ENCODE assay signal across 14 cellular contexts in the genomic region with DNA sequence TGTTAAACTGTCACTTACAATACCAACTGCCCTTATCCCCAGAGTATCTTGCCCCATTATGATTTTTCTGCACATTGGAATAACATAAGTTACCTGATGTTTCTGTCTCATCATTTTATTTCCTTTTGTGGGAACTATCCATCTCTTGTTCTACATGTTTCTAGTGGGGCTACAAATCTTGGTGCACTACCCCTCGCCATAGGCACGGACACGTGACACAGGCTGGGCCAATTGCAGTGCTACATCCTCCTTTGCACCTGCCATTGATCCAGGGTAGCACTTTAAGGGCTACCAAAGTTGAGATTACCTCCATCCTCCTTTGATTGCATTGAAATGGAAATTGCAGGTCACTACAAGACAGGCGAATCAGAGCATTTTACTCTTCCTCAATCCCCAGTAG.
DNase-seq lines count a peak whose midpoint lies in the region; ATAC-seq, FAIRE-seq and TF ChIP-seq lines count a peak whose summit lies in the region.
"Had no signal": no experiment of that assay in that cellular context is flagged by ENCODE, and none has a peak within 500 bp of the region (broad histone marks: within the 10 kb centered on the region; RNA-seq: fewer than 3 reads in every experiment).

No MANE protein-coding gene starts in this region.

- H3K4me1 ChIP-seq in MM.1S (ENCODE audit: low read length) = no peaks in the 10 kb centered on the region

- H3K4me2 ChIP-seq in MM.1S (ENCODE audit: low read depth, low read length) = peak overlapping the region; percentile 31
- no peak overlapping the region for H3K4me2 ChIP-seq in SU-DHL-6 (ENCODE audit: low read depth, low read length, poor library complexity, severe bottlenecking)

- H3K36me3 ChIP-seq in MM.1S (replicated peaks; ENCODE audit: insufficient read depth, low read length) = no peaks in the 10 kb centered on the region
- H3K36me3 ChIP-seq in SU-DHL-6 (ENCODE audit: low read length) = no peaks in the 10 kb centered on the region
- H3K36me3 ChIP-seq: brain microvascular endothelial cell had no signal

- peak; percentile 12 for DNase-seq in stimulated activated CD4-positive, alpha-beta T cell treated with anti-CD3 and anti-CD28 coated beads, Interleukin-4, amount 100 ng/mL, for 24 hours
- DNase-seq in stimulated activated CD4-positive, alpha-beta T cell treated with anti-CD3 and anti-CD28 coated beads, Interleukin-2, amount 100 ng/mL, for 48 hours = no peak
- DNase-seq in MM.1S = peak; percentile 41
- DNase-seq in urothelium cell line (ENCODE audit: low spot score) = peak; percentile 58
- DNase-seq in GM19240 (ENCODE audit: insufficient read length, low spot score) = no peak
- DNase-seq in stimulated activated CD8-positive, alpha-beta memory T cell treated with anti-CD3 and anti-CD28 coated beads, Interleukin-4, amount 100 ng/mL, for 48 hours = no peak
- DNase-seq: brain microvascular endothelial cell, left ventricle myocardium superior, NCI-H526 treated with DMSO at 0.1 percent for 48 hours, substantia nigra had no signal

- H3K79me2 ChIP-seq in MM.1S (ENCODE audit: low read length) = no peaks in the 10 kb centered on the region
- H3K79me2 ChIP-seq in SU-DHL-6 (ENCODE audit: insufficient read depth, low read length) = no peaks in the 10 kb centered on the region

- FAIRE-seq in urothelium cell line (lab: Jason Lieb, UNC) = peak; percentile 63
- FAIRE-seq: endometrium had no signal

- H3K9me2 ChIP-seq in MM.1S (replicated peaks; ENCODE audit: insufficient read depth, low read length) (no peaks in the 10 kb centered on the region), SU-DHL-6 (replicated peaks; ENCODE audit: insufficient read depth, low read length) (no peaks in the 10 kb centered on the region)

- H3K27me3 ChIP-seq in MM.1S (replicated peaks; ENCODE audit: insufficient read depth, low read length) (no peaks in the 10 kb centered on the region), SU-DHL-6 (ENCODE audit: low read length) (no peaks in the 10 kb centered on the region)
- H3K27me3 ChIP-seq: brain microvascular endothelial cell had no signal

- H3K4me3 ChIP-seq in MM.1S (ENCODE audit: low read length) (no peak overlapping the region; the same call in 1 of the 2 replicates), SU-DHL-6 (ENCODE audit: insufficient read depth, low read length, poor library complexity, severe bottlenecking) (no peak overlapping the region)

- TF ChIP-seq CTCF in MM.1S (IDR thresholded peaks at IDR 0.05; ENCODE audit: low read length) = no peak
- TF ChIP-seq CTCF in SU-DHL-6 (IDR thresholded peaks at IDR 0.05; ENCODE audit: insufficient read depth, low read length, poor library complexity, severe bottlenecking) = no peak

- H3F3A ChIP-seq in MM.1S (ENCODE audit: insufficient read depth, low read length) (no peaks in the 10 kb centered on the region), SU-DHL-6 (ENCODE audit: insufficient read depth) (no peaks in the 10 kb centered on the region)

- H2AFZ ChIP-seq in MM.1S (ENCODE audit: low read length) (peak overlapping the region; percentile 83), SU-DHL-6 (ENCODE audit: low read depth, low read length, severe bottlenecking) (peak overlapping the region; percentile 88)

- no peak for ATAC-seq in GM19452 (IDR thresholded peaks at IDR 0.05; ENCODE audit: unreplicated experiment)
- ATAC-seq: left ventricle myocardium superior, sciatic nerve had no signal

- H3K27ac ChIP-seq in MM.1S (ENCODE audit: low read length) (no peak overlapping the region), SU-DHL-6 (ENCODE audit: low read depth, low read length) (no peak overlapping the region)
- H3K27ac ChIP-seq: brain microvascular endothelial cell had no signal

- H3K9ac ChIP-seq in MM.1S (ENCODE audit: low read length) (no peak overlapping the region), SU-DHL-6 (ENCODE audit: low read length) (no peak overlapping the region)

- H4K20me1 ChIP-seq in MM.1S (ENCODE audit: insufficient read depth, low read length) (no peaks in the 10 kb centered on the region), SU-DHL-6 (ENCODE audit: low read depth, low read length) (no peaks in the 10 kb centered on the region)

- H3K9me3 ChIP-seq in MM.1S (replicated peaks; ENCODE audit: insufficient read depth, low read length) (no peaks in the 10 kb centered on the region), SU-DHL-6 (ENCODE audit: insufficient read depth, low read length) (no peaks in the 10 kb centered on the region; the same call in 1 of the 2 replicates)

Comparison
In these comparisons a context has a peak if more than half of its experiments do, and no peak if none do; other contexts are left out.
1. DNase-seq: peak in stimulated activated CD4-positive, alpha-beta T cell treated with anti-CD3 and anti-CD28 coated beads, Interleukin-4, amount 100 ng/mL, for 24 hours (single experiment), MM.1S (single experiment) and urothelium cell line (single experiment); none in stimulated activated CD4-positive, alpha-beta T cell treated with anti-CD3 and anti-CD28 coated beads, Interleukin-2, amount 100 ng/mL, for 48 hours (0 of 2), GM19240 (single experiment) and stimulated activated CD8-positive, alpha-beta memory T cell treated with anti-CD3 and anti-CD28 coated beads, Interleukin-4, amount 100 ng/mL, for 48 hours (single experiment).